21 cellular contexts compared by ENCODE assay signal in the genomic region with DNA sequence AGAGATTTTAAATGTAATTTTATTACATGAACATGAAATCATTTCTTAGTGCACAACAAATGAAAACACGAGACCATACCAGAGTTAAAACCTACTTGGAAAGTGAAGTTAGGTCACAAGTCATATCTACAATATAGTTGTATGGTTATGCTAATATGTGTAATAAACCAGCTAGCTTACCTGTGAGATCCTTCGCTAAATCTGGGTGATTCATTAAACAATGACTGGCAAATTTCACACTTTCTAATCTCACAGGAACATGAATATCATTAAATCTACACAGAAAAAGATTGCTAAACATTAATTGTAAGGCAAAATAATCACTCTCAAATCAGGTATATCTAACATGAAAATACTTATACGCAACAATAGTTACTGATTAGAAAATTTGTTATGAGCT.
"Had no signal": no experiment of that assay in that cellular context is flagged by ENCODE, and none has a peak within 500 bp of the region (broad histone marks: within the 10 kb centered on the region; RNA-seq: fewer than 3 reads in every experiment).

No MANE protein-coding gene starts in this region.

- H3K27ac ChIP-seq: breast epithelium had no signal

- H3K27me3 Mint-ChIP-seq: activated CD8-positive, alpha-beta T cell treated with anti-CD3 and anti-CD28 coated beads for 36 hours; activated naive CD4-positive, alpha-beta T cell treated with anti-CD3 and anti-CD28 coated beads, Interleukin-2, amount 50 U/mL, for 24 hours had no signal

- H3K4me3 ChIP-seq: breast epithelium had no signal

- H3K27ac Mint-ChIP-seq: activated CD8-positive, alpha-beta T cell treated with anti-CD3 and anti-CD28 coated beads for 36 hours; activated T-helper 1 cell treated with anti-CD3 and anti-CD28 coated beads, Interleukin-12 subunit alpha, Interleukin-12 subunit beta, Interleukin-2, Interleukin-4 antibody, amounts not matched to agents 30 ng/mL and 10 ng/mL and 1 ng/mL, durations not matched to agents 14 hours and 24 hours and 36 hours; T-helper 1 cell treated with Interleukin-12 subunit alpha and Interleukin-12 subunit beta and Interleukin-4 antibody, amounts not matched to agents 30 μg/mL and 1 μg/mL, for 36 hours had no signal

- H3K9me3 Mint-ChIP-seq: activated CD8-positive, alpha-beta T cell treated with anti-CD3 and anti-CD28 coated beads for 36 hours; activated naive CD4-positive, alpha-beta T cell treated with anti-CD3 and anti-CD28 coated beads, Interleukin-2, amount 50 U/mL, for 24 hours; activated T-helper 1 cell treated with anti-CD3 and anti-CD28 coated beads, Interleukin-12 subunit alpha, Interleukin-12 subunit beta, Interleukin-2, Interleukin-4 antibody, amounts not matched to agents 30 ng/mL and 10 ng/mL and 1 ng/mL, durations not matched to agents 14 hours and 24 hours and 36 hours; T-helper 1 cell treated with Interleukin-12 subunit alpha and Interleukin-12 subunit beta and Interleukin-4 antibody, amounts not matched to agents 30 μg/mL and 1 μg/mL, for 36 hours had no signal

- H3K4me3 Mint-ChIP-seq: activated CD8-positive, alpha-beta T cell treated with anti-CD3 and anti-CD28 coated beads for 36 hours; activated naive CD4-positive, alpha-beta T cell treated with anti-CD3 and anti-CD28 coated beads, Interleukin-2, amount 50 U/mL, for 24 hours; activated T-helper 1 cell treated with anti-CD3 and anti-CD28 coated beads, Interleukin-12 subunit alpha, Interleukin-12 subunit beta, Interleukin-2, Interleukin-4 antibody, amounts not matched to agents 30 ng/mL and 10 ng/mL and 1 ng/mL, durations not matched to agents 14 hours and 24 hours and 36 hours; T-helper 1 cell treated with Interleukin-12 subunit alpha and Interleukin-12 subunit beta and Interleukin-4 antibody, amounts not matched to agents 30 μg/mL and 1 μg/mL, for 36 hours had no signal

- DNase-seq: activated CD4-positive, alpha-beta T cell treated with anti-CD3 and anti-CD28 coated beads for 4 hours; activated CD8-positive, alpha-beta memory T cell treated with anti-CD3 and anti-CD28 coated beads, Interleukin-2, amount 50 U/mL, for 4 hours; activated CD8-positive, alpha-beta T cell treated with anti-CD3 and anti-CD28 coated beads for 36 hours; activated effector memory CD4-positive, alpha-beta T cell treated with Interleukin-2 at 50 U/mL for 16 hours; activated naive CD4-positive, alpha-beta T cell; aorta; central memory CD4-positive, alpha-beta T cell; MM.1S; NCI-H1105; NCI-H1436; NCI-H1694 treated with DMSO at 0.1 percent for 48 hours; NCI-H2029 treated with DMSO at 0.1 percent for 48 hours; NCI-H510A treated with DMSO at 0.1 percent for 48 hours; NCI-H69; NK-92 treated with Interleukin-12 subunit alpha and Interleukin-12 subunit beta, amount 100 ng/mL, for 24 hours; PC-3; SHP77 treated with DMSO at 0.1 percent for 48 hours had no signal

- H3K9me3 ChIP-seq: breast epithelium had no signal

- ATAC-seq: activated CD8-positive, alpha-beta T cell treated with anti-CD3 and anti-CD28 coated beads for 36 hours; PC-3 had no signal

- H3K4me1 ChIP-seq: breast epithelium had no signal

- H3K27me3 ChIP-seq: breast epithelium had no signal

- H3K36me3 ChIP-seq: breast epithelium had no signal
